In genomic region chr4:56209767-56210166, GRCh38 we compare ENCODE assay signal across 1 cellular context.
TF ChIP-seq lines count a peak whose summit lies in the region.

No MANE protein-coding gene starts in this region.

TF ChIP-seq in WTC11, 78 proteins besides CTCF, POLR2A, EP300 and RAD21 (continued from another document):
- no peak for TF ChIP-seq ZNF532 (CRISPR knock-in tag; IDR thresholded peaks at IDR 0.05; ENCODE audit: borderline replicate concordance)
- TF ChIP-seq ERG (CRISPR knock-in tag; IDR thresholded peaks at IDR 0.05): no peak
- TF ChIP-seq ZNF317 (CRISPR knock-in tag; IDR thresholded peaks at IDR 0.05; ENCODE audit: borderline replicate concordance, low read depth): no peak
- TF ChIP-seq ZNF416 (CRISPR knock-in tag; IDR thresholded peaks at IDR 0.05): no peak
- TF ChIP-seq ATF1 (CRISPR knock-in tag; IDR thresholded peaks at IDR 0.05): no peak
- TF ChIP-seq IRF2 (CRISPR knock-in tag; IDR thresholded peaks at IDR 0.05; ENCODE audit: borderline replicate concordance, low read depth): no peak
- TF ChIP-seq JAZF1 (CRISPR knock-in tag; IDR thresholded peaks at IDR 0.05): no peak
- TF ChIP-seq NFYB (CRISPR knock-in tag; conservative IDR thresholded peaks at IDR 0.05; ENCODE audit: low read depth): no peak
- TF ChIP-seq EMX1 (CRISPR knock-in tag; IDR thresholded peaks at IDR 0.05): no peak
- TF ChIP-seq FOXP1 (CRISPR knock-in tag; IDR thresholded peaks at IDR 0.05; ENCODE audit: borderline replicate concordance): no peak
- no peak for TF ChIP-seq ATF6 (CRISPR knock-in tag; IDR thresholded peaks at IDR 0.05)
